Comparison of ENCODE assay signal across 8 cellular contexts in the genomic region with DNA sequence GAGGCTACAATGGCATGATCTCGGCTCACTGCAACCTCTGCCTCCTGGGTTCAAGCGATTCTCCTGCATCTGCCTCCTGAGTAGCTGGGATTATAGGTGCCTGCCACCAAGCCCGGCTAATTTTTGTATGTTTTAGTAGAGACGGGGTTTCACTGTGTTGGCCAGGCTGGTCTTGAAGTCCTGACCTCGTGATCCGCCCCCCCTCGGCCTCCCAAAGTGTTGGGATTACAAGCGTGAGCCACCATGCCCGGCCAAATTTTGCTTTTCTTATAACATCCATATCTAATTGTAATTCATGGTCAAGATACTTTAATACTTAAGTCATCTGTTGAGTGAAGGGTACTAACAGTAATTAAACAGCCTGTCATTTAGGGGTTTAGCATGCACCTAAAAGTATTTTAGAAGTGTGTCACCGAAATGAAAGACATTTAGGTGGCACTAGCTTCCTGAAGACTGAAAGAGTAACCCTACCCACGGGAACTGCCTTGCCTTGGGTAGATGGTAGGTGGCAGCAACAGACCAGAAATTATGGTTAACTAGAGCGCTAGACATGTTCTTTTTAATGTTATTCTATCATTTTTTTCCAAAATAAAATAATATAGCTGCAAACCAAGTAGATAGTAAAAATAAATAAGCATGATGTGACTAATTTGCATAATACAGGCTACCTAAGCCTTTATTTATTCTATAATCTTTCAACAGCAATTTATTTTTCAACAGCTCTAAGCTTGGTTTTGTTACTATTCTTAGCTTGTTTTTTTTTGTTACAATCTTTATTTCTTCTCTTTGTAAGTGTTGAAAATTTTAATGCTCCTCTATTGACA. TPM values are rescaled to one million over a fixed set of nuclear protein-coding genes. Genes with fewer than 3 reads are reported as not detected.
DNase-seq lines count a peak whose midpoint lies in the region; ATAC-seq, FAIRE-seq and TF ChIP-seq lines count a peak whose summit lies in the region.

No MANE protein-coding gene starts in this region.

- no peaks in the 10 kb centered on the region for H3K36me3 Mint-ChIP-seq in naive B cell

- peak overlapping the region; percentile 68 for H3K4me2 ChIP-seq in A549

- TF ChIP-seq RAD21 in A549 (conservative IDR thresholded peaks at IDR 0.05 in 1 of 2, IDR thresholded peaks at IDR 0.05 in 1 of 2), result peak; percentile 92 to 94

- POLR2A ChIA-PET in A549 (lab: Yijun Ruan, JAX), result interaction anchor here (0.7 to 1.8 kb wide), 4 partner anchors 9 to 616 kb away, joined by 3 to 10 read pairs (median 6); a partner anchor contains a TSS

- H3K9me3 ChIP-seq in A549, result no peaks in the 10 kb centered on the region

- H3K4me3 ChIP-seq in A549 (no peak overlapping the region), GM06990 (replicated peaks; ENCODE audit: low read depth, low read length) (no peak overlapping the region)

- TF ChIP-seq EP300 in A549 (IDR thresholded peaks at IDR 0.05), result no peak

- H3K27ac ChIP-seq in A549, result peak overlapping the region in 1 of 2 experiments; percentile 22; a peak in 1 of 6 replicates

- TF ChIP-seq POLR2A in A549 (IDR thresholded peaks at IDR 0.05; ENCODE audit: low read length), result no peak
- TF ChIP-seq POLR2A in erythroblast (IDR thresholded peaks at IDR 0.05; ENCODE audit: low read length), result no peak

- H3K36me3 ChIP-seq in GM06990 (ENCODE audit: control insufficient read depth, insufficient read depth, low read length), result no peaks in the 10 kb centered on the region

- CTCF ChIA-PET in A549 (lab: Yijun Ruan, JAX), result interaction anchor here (0.5 to 3.2 kb wide), 79 partner anchors 9 to 1120 kb away, joined by 3 to 73 read pairs (median 4); a partner anchor contains a TSS

- peak overlapping the region in 4 of 8 donors; percentile 30 to 46 (median 33) for H3K4me3 Mint-ChIP-seq in naive B cell

- H3K4me1 Mint-ChIP-seq in naive B cell, result peaks cover 29 to 48% (median 41%) of the 10 kb centered on the region in 3 donors

- H3K27me3 ChIP-seq in GM06990 (replicated peaks; ENCODE audit: control insufficient read depth, insufficient read depth, low read length), result no peaks in the 10 kb centered on the region

- ATAC-seq in A549, result peak; percentile 83 to 88
- peak; percentile 64 for ATAC-seq in HG02678 (IDR thresholded peaks at IDR 0.05; ENCODE audit: unreplicated experiment)
- peak; percentile 60 to 71 for ATAC-seq in naive B cell (ENCODE audit: low read depth in 2 of 2)
- no peak for ATAC-seq in HG03378 (IDR thresholded peaks at IDR 0.05; ENCODE audit: unreplicated experiment)

- WGBS in A549 (ENCODE audit: missing lambda C conversion rate), result 28% methylated on average over 12 of the region's 12 CpGs

- TF ChIP-seq CTCF in A549 (IDR thresholded peaks at IDR 0.05), result peak; percentile 94
- TF ChIP-seq CTCF in GM06990 (IDR thresholded peaks at IDR 0.05; ENCODE audit: insufficient read depth, low read length, poor library complexity, severe bottlenecking), result peak; percentile 63

- peak; percentile 51 to 72 for DNase-seq in A549 (ENCODE audit: low read depth in 1 of 2, low spot score in 1 of 2)
- DNase-seq in GM06990 (ENCODE audit: extremely low read depth, insufficient read length), result no peak
- DNase-seq in NCI-H345 (lab: John Stamatoyannopoulos, UW), result peak; percentile 20
- DNase-seq in activated CD4-positive, alpha-beta T cell treated with anti-CD3 and anti-CD28 coated beads, Interleukin-2, amount 50 U/mL, for 4 hours, result peak; percentile 27 to 32
- DNase-seq in erythroblast (lab: John Stamatoyannopoulos, UW), result peak; percentile 67 to 72
- DNase-seq in naive B cell, result peak; percentile 51

- H3K4me1 ChIP-seq in A549, result peaks cover 19% of the 10 kb centered on the region

- H3K9me3 Mint-ChIP-seq in naive B cell, result no peaks in the 10 kb centered on the region

- H3K27ac Mint-ChIP-seq in naive B cell, result peak overlapping the region in 4 of 6 donors; percentile 12 to 60 (median 20)

- no peaks in the 10 kb centered on the region for H3K27me3 Mint-ChIP-seq in naive B cell

- peak; percentile 32 for FAIRE-seq in A549 (lab: Jason Lieb, UNC)

TF ChIP-seq in A549, 52 proteins besides CTCF, POLR2A, EP300 and RAD21:
- no peak for TF ChIP-seq NPAS2 (CRISPR knock-in tag; IDR thresholded peaks at IDR 0.05; ENCODE audit: borderline replicate concordance)
- TF ChIP-seq SMC3 (IDR thresholded peaks at IDR 0.05), result peak; percentile 82
- TF ChIP-seq CHD2 (IDR thresholded peaks at IDR 0.05; ENCODE audit: low read length, partially characterized antibody), result no peak
- TF ChIP-seq RCOR1 (IDR thresholded peaks at IDR 0.05; ENCODE audit: low read depth, low read length), result no peak
- TF ChIP-seq, protein P1, sequence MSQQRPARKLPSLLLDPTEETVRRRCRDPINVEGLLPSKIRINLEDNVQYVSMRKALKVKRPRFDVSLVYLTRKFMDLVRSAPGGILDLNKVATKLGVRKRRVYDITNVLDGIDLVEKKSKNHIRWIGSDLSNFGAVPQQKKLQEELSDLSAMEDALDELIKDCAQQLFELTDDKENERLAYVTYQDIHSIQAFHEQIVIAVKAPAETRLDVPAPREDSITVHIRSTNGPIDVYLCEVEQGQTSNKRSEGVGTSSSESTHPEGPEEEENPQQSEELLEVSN (IDR thresholded peaks at IDR 0.05; ENCODE audit: borderline replicate concordance, low read depth), result no peak

RNA-seq across cellular contexts. Expression of a gene that starts 8.6 kb away (rescaled TPM):
- 8.5 and 10.0 TPM in 2 replicates for polyA plus RNA-seq in A549 (2011; rRNA removed)
- polyA plus RNA-seq in A549 (2012; cell fraction: cytosol; rRNA removed), result 4.6 and 6.1 TPM in 2 replicates
- 1.9 and 2.4 TPM in 2 replicates for polyA plus RNA-seq in A549 (2012; cell fraction: nucleus; rRNA removed)
- 10.0 to 11.4 TPM (median 11.3 TPM) in 3 replicates for polyA plus RNA-seq in A549 (2017; fragmentation: RNase III; extraction: RNeasy Plus Mini Kit Qiagen cat#74134 plus additional on column Dnase treatment)
- polyA minus RNA-seq in A549 (2011; rRNA and poly(A)+ RNA removed), result 4.0 and 5.1 TPM in 2 replicates
- polyA plus RNA-seq in naive B cell (ENCODE audit: low read depth in 6 of 6), result 10 to 100 TPM; 10.0 to 28.9 (median 25.0) TPM
